ENCODE assay signal across 8 cellular contexts in the genomic region with DNA sequence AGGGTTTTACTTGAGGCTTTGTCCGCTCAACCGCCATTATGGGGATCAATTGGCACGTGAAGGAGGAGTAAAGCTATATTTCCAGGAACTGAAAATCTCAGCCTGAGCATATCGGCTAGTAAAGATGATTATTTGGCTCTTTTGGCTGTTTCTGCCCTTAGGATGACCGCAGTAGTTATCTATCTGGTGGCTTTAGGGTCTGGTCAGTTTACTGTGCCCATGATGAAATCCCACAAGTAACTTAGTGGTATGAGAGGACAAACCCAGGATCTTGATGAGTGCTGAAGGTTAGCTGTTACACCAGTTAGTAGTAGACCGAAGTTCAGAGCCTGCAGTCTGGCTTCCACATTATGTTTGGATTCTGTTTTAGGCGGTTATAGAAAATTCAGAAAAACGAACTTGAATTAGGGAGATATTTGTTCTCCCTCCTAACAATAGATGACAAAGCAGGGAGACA. TPM values are rescaled to one million over a fixed set of nuclear protein-coding genes. Genes with fewer than 3 reads are reported as not detected.
DNase-seq lines count a peak whose midpoint lies in the region; ATAC-seq and TF ChIP-seq lines count a peak whose summit lies in the region.

No MANE protein-coding gene starts in this region.

- H3K4me3 ChIP-seq in HUES6 (ENCODE audit: low read depth, low read length) (peak overlapping the region; percentile 100), astrocyte of the cerebellum (ENCODE audit: low read depth, low read length) (peak overlapping the region; percentile 82), lung (peak overlapping the region; percentile 100), urinary bladder (ENCODE audit: low read depth, low read length) (peak overlapping the region; percentile 70)

- H3K36me3 ChIP-seq in HUES6 (ENCODE audit: control insufficient read depth, insufficient read depth, low read length) (peaks cover 60% of the 10 kb centered on the region), lung (ENCODE audit: control insufficient read depth in 2 of 2, insufficient read depth in 2 of 2, low read length in 2 of 2) (peaks cover 13 to 27% of the 10 kb centered on the region in 2 donors), urinary bladder (ENCODE audit: insufficient read depth) (no peaks in the 10 kb centered on the region)

- H3K4me1 ChIP-seq in HUES6 (ENCODE audit: control insufficient read depth, insufficient read depth, low read length): peaks cover 18% of the 10 kb centered on the region
- H3K4me1 ChIP-seq in lung (ENCODE audit: control insufficient read depth in 2 of 2, insufficient read depth in 2 of 2, low read length in 2 of 2): peaks cover 3 to 6% of the 10 kb centered on the region in 2 donors
- H3K4me1 ChIP-seq in urinary bladder (ENCODE audit: insufficient read depth): no peaks in the 10 kb centered on the region

- peak; percentile 39 for DNase-seq in ACHN
- no peak for DNase-seq in astrocyte of the cerebellum (ENCODE audit: low read depth)
- DNase-seq in lung (ENCODE audit: low spot score): no peak
- no peak for DNase-seq in NCI-H2107 (lab: John Stamatoyannopoulos, UW)
- DNase-seq in DMS79 (lab: John Stamatoyannopoulos, UW): no peak

- in situ Hi-C loops in ACHN (cut with HindIII; ENCODE audit: low pct_ligation_motif_present, low pct_unique_long_range_greater_than_20kb, low sequenced_read_pairs): no loop called here
- in situ Hi-C loops in astrocyte of the cerebellum (cut with HindIII; ENCODE audit: low sequenced_read_pairs): no loop called here

- WGBS in lung, 2 donors: 3% methylated on average over 8 of the region's 8 CpGs
- WGBS in urinary bladder: 1% methylated on average over 8 of the region's 8 CpGs

- ATAC-seq in lung (ENCODE audit: insufficient read depth, low FRiP score) (no peak), GM21381 (IDR thresholded peaks at IDR 0.05; ENCODE audit: unreplicated experiment) (no peak)

- TF ChIP-seq CTCF in astrocyte of the cerebellum (IDR thresholded peaks at IDR 0.05; ENCODE audit: low read depth, low read length, missing control alignments): no peak
- TF ChIP-seq CTCF in lung (IDR thresholded peaks at IDR 0.05; ENCODE audit: control extremely low read depth, extremely low read depth): no peak

- H3K9ac ChIP-seq in HUES6 (ENCODE audit: low read length): peak overlapping the region; percentile 99

- H3K27me3 ChIP-seq in HUES6 (ENCODE audit: control insufficient read depth, insufficient read depth, low read length) (no peaks in the 10 kb centered on the region), lung (ENCODE audit: control insufficient read depth, insufficient read depth) (no peaks in the 10 kb centered on the region)

- H3K9me3 ChIP-seq in HUES6 (ENCODE audit: control insufficient read depth, insufficient read depth, low read depth, low read length) (no peaks in the 10 kb centered on the region), lung (ENCODE audit: control insufficient read depth in 2 of 2, insufficient read depth in 1 of 2, low read length in 1 of 2) (no peaks in the 10 kb centered on the region)

- peak overlapping the region; percentile 100 for H3K27ac ChIP-seq in HUES6 (ENCODE audit: low read depth, low read length)
- H3K27ac ChIP-seq in lung (ENCODE audit: low read depth in 1 of 2, low read length in 1 of 2): peak overlapping the region; percentile 98
- H3K27ac ChIP-seq in urinary bladder (ENCODE audit: low read depth): peak overlapping the region; percentile 34

RNA-seq across cellular contexts. Expression of gene MAT2A, which starts 1.2 kb away (rescaled TPM):
- total RNA-seq in lung (100 to 1,000 TPM; 150 to 228 TPM), urinary bladder (94.8 TPM)
- polyA plus RNA-seq in lung (100 to 1,000 TPM in 1 of 2 donors, 10 to 100 TPM in 1; 79.4 to 168 TPM), urinary bladder (242 TPM)

RNA-seq across cellular contexts. Expression of gene GGCX, which starts 21.1 kb away (rescaled TPM):
- total RNA-seq in lung: 10 to 100 TPM; 41.5 to 69.2 TPM
- polyA plus RNA-seq in lung: 10 to 100 TPM; 21.8 to 48.1 TPM
- total RNA-seq in urinary bladder: 42.3 TPM
- 26.4 TPM for polyA plus RNA-seq in urinary bladder

RNA-seq across cellular contexts. Expression of gene VAMP8, which starts 37.2 kb away (rescaled TPM):
- total RNA-seq in lung: 100 to 1,000 TPM in 1 of 2 donors, 10 to 100 TPM in 1; 64.0 to 207 TPM
- polyA plus RNA-seq in lung: 100 to 1,000 TPM; 434 to 626 TPM
- 14.8 TPM for total RNA-seq in urinary bladder
- 89.9 TPM for polyA plus RNA-seq in urinary bladder

RNA-seq across cellular contexts. Expression of gene VAMP5, which starts 44.1 kb away (rescaled TPM):
- total RNA-seq in lung (10 to 100 TPM; 18.5 to 68.8 TPM), urinary bladder (8.0 TPM)
- polyA plus RNA-seq in lung (100 to 1,000 TPM in 1 of 2 donors, 10 to 100 TPM in 1; 77.3 to 165 TPM), urinary bladder (157 TPM)

RNA-seq across cellular contexts. Expression of gene RNF181, which starts 55.4 kb away (rescaled TPM):
- 100 to 1,000 TPM in 1 of 2 donors, 10 to 100 TPM in 1; 90.2 to 105 TPM for total RNA-seq in lung
- polyA plus RNA-seq in lung: 100 to 1,000 TPM; 265 to 296 TPM
- total RNA-seq in urinary bladder: 71.6 TPM
- polyA plus RNA-seq in urinary bladder: 183 TPM

Comparison
In these comparisons a context has a peak if more than half of its experiments do, and no peak if none do; other contexts are left out.
1. H3K27ac ChIP-seq: peak in every context shown above with its lines; median percentile 100 in HUES6; 98 in lung; 34 in urinary bladder.